Comparison of ENCODE assay signal across 23 cellular contexts in genomic region chr18:75283758-75284157, GRCh38.
"Had no signal": no experiment of that assay in that cellular context is flagged by ENCODE, and none has a peak within 500 bp of the region (broad histone marks: within the 10 kb centered on the region; RNA-seq: fewer than 3 reads in every experiment).

No MANE protein-coding gene starts in this region.

- ATAC-seq: left ventricle myocardium superior; lower lobe of right lung; naive thymus-derived CD8-positive, alpha-beta T cell; psoas muscle; right cardiac atrium; stimulated activated naive B cell treated with anti-CD40 and anti-IgM and Interleukin-4, amounts not matched to agents 10 μg/mL and 1 μg/mL and 100 μg/mL, for 72 hours; upper lobe of right lung had no signal

- H3K27me3 ChIP-seq: ovary, spleen, tibial nerve, upper lobe of right lung, uterus had no signal

- H3K36me3 ChIP-seq: ovary, uterus had no signal

- DNase-seq: dermis blood vessel endothelial cell; effector memory CD4-positive, alpha-beta T cell; hypothalamus; left ventricle myocardium superior; lower lobe of right lung; naive thymus-derived CD8-positive, alpha-beta T cell; nephron progenitor cell; occipital lobe; ovary; posterior cingulate gyrus; psoas muscle; right cardiac atrium; spleen; stimulated activated CD4-positive, alpha-beta T cell treated with anti-CD3 and anti-CD28 coated beads, Interleukin-4, amount 100 ng/mL, for 4 hours; stimulated activated naive B cell treated with anti-CD40 and anti-IgM and Interleukin-4, amounts not matched to agents 10 μg/mL and 1 μg/mL and 100 μg/mL, for 72 hours; upper lobe of right lung; uterus had no signal

- H3K27ac ChIP-seq: coronary artery, lower lobe of right lung, ovary, psoas muscle, skin epidermis, spleen, thoracic aorta, tibial nerve, upper lobe of right lung, uterus had no signal

- H3K4me3 ChIP-seq: coronary artery, lower lobe of right lung, ovary, psoas muscle, skin epidermis, spleen, thoracic aorta, tibial nerve, upper lobe of right lung, uterus had no signal

- H3K4me1 ChIP-seq: lower lobe of right lung, upper lobe of right lung, uterus had no signal

- FAIRE-seq: frontal cortex, keratinocyte had no signal

- H3K9me3 ChIP-seq: lower lobe of right lung, ovary, psoas muscle, thoracic aorta, tibial nerve, upper lobe of right lung, uterus had no signal
